Comparison of ENCODE assay signal across 17 cellular contexts in genomic region chr5:168073991-168074800, GRCh38.
DNase-seq lines count a peak whose midpoint lies in the region; ATAC-seq and TF ChIP-seq lines count a peak whose summit lies in the region.
"Had no signal": no experiment of that assay in that cellular context is flagged by ENCODE, and none has a peak within 500 bp of the region (broad histone marks: within the 10 kb centered on the region; RNA-seq: fewer than 3 reads in every experiment).

No MANE protein-coding gene starts in this region.

- 44% methylated on average over 9 of the region's 9 CpGs for WGBS in SK-N-SH (ENCODE audit: low lambda C conversion rate)

- no peak overlapping the region for H3K27ac ChIP-seq in SK-N-SH (ENCODE audit: low read depth in 2 of 2, low read length in 1 of 2)
- H3K27ac ChIP-seq in ascending aorta, result no peak overlapping the region
- H3K27ac ChIP-seq: 22Rv1, dorsolateral prefrontal cortex had no signal

- CTCF ChIA-PET in SK-N-SH (lab: Yijun Ruan, JAX), result interaction anchor here (1.0 kb wide), 2 partner anchors 145 to 146 kb away, joined by 3 read pairs; no protein-coding TSS in a partner anchor

- H3K4me3 Mint-ChIP-seq in nephron, result no peak overlapping the region
- H3K4me3 Mint-ChIP-seq: brain, CD14-positive monocyte had no signal

- no peak overlapping the region for H2AFZ ChIP-seq in SK-N-SH (ENCODE audit: low read depth)

- H3K4me1 Mint-ChIP-seq in nephron, result peaks cover 13% of the 10 kb centered on the region
- H3K4me1 Mint-ChIP-seq: CD14-positive monocyte had no signal

- TF ChIP-seq RAD21 in SK-N-SH (IDR thresholded peaks at IDR 0.05; ENCODE audit: low read length), result no peak

- intact Hi-C loops in ascending aorta (cut with DNase I), result no loop called here

- H3K9me2 ChIP-seq in SK-N-SH, result no peaks in the 10 kb centered on the region

- DNase-seq in SK-N-SH (no peak), astrocyte of the hippocampus (ENCODE audit: low read depth, low spot score) (peak; percentile 54), activated gamma-delta T cell treated with Interleukin-2 at 50 U/mL for 16 hours (no peak), ascending aorta (ENCODE audit: low spot score in 2 of 2) (no peak)
- DNase-seq in Jurkat, Clone E6-1 (ENCODE audit: low read depth, low spot score), result peak; percentile 26
- DNase-seq: activated CD4-positive, CD25-positive, alpha-beta regulatory T cell treated with anti-CD3 and anti-CD28 coated beads, Interleukin-2, amount 50 U/mL, for 72 hours; dorsolateral prefrontal cortex; mammary epithelial cell; RPMI8226; stimulated activated naive CD4-positive, alpha-beta T cell had no signal

- ATAC-seq in SK-N-SH treated with all-trans-retinoic acid at 6 μM for 48 hours (peak; percentile 33; the same call in 1 of the 3 replicates), GM21529 (IDR thresholded peaks at IDR 0.05; ENCODE audit: unreplicated experiment) (no peak)

- TF ChIP-seq CTCF in SK-N-SH (IDR thresholded peaks at IDR 0.05) (no peak), nephron (IDR thresholded peaks at IDR 0.05; ENCODE audit: unreplicated experiment in 3 of 3) (no peak), ascending aorta (IDR thresholded peaks at IDR 0.05) (no peak)

- H3K4me1 ChIP-seq in SK-N-SH (ENCODE audit: control insufficient read depth in 1 of 2, insufficient read depth in 2 of 2, low read depth in 1 of 2, low read length in 1 of 2) (peaks cover 0 to 4% of the 10 kb centered on the region in 2 experiments; a peak in 2 of 4 replicates), ascending aorta (no peaks in the 10 kb centered on the region)
- H3K4me1 ChIP-seq: tibial nerve had no signal

- peaks cover 15% of the 10 kb centered on the region for H3K27me3 Mint-ChIP-seq in nephron (ENCODE audit: low read depth)
- H3K27me3 Mint-ChIP-seq: brain had no signal

- H3K4me3 ChIP-seq in SK-N-SH (ENCODE audit: low read depth in 2 of 2, low read length in 1 of 2) (no peak overlapping the region), ascending aorta (no peak overlapping the region)
- H3K4me3 ChIP-seq in Jurkat, Clone E6-1 (ENCODE audit: low read length), result no peak overlapping the region
- H3K4me3 ChIP-seq: dorsolateral prefrontal cortex, tibial nerve had no signal

- H4K20me1 ChIP-seq in SK-N-SH (ENCODE audit: insufficient read depth), result no peaks in the 10 kb centered on the region

- no peaks in the 10 kb centered on the region for H3K36me3 Mint-ChIP-seq in nephron (ENCODE audit: low read depth)
- H3K36me3 Mint-ChIP-seq: brain, CD14-positive monocyte had no signal

- H3F3A ChIP-seq in SK-N-SH (replicated peaks; ENCODE audit: insufficient read depth), result no peaks in the 10 kb centered on the region

- H3K4me2 ChIP-seq in SK-N-SH, result no peak overlapping the region

- POLR2A ChIA-PET in SK-N-SH (lab: Yijun Ruan, JAX), result no interaction called here

- no peak for TF ChIP-seq EP300 in SK-N-SH (IDR thresholded peaks at IDR 0.05; ENCODE audit: borderline replicate concordance in 1 of 2, low read depth in 1 of 2, low read length in 1 of 2)

- H3K27me3 ChIP-seq in SK-N-SH (ENCODE audit: insufficient read depth), result no peaks in the 10 kb centered on the region
- H3K27me3 ChIP-seq in ascending aorta, result no peaks in the 10 kb centered on the region
- H3K27me3 ChIP-seq: dorsolateral prefrontal cortex, tibial nerve had no signal

- H3K36me3 ChIP-seq in SK-N-SH (replicated peaks in 1 of 2; ENCODE audit: control insufficient read depth in 1 of 2, insufficient read depth in 2 of 2, low read length in 1 of 2), result no peaks in the 10 kb centered on the region
- no peaks in the 10 kb centered on the region for H3K36me3 ChIP-seq in ascending aorta
- H3K36me3 ChIP-seq: tibial nerve had no signal

- H3K27ac Mint-ChIP-seq in nephron, result peak overlapping the region in 2 of 3 experiments; percentile 28 to 66

- H3K9me3 ChIP-seq in SK-N-SH (no peaks in the 10 kb centered on the region), ascending aorta (no peaks in the 10 kb centered on the region)

- no peaks in the 10 kb centered on the region for H3K79me2 ChIP-seq in SK-N-SH (ENCODE audit: insufficient read depth)

- no peak overlapping the region for H3K9ac ChIP-seq in SK-N-SH

- H3K9me3 Mint-ChIP-seq in nephron, result no peaks in the 10 kb centered on the region

TF ChIP-seq in SK-N-SH treated with all-trans-retinoic acid at 6 μM for 48 hours, 23 proteins besides CTCF, POLR2A, EP300 and RAD21:
- no peak for TF ChIP-seq ARNTL (CRISPR knock-in tag; IDR thresholded peaks at IDR 0.05; ENCODE audit: borderline replicate concordance, low read depth)

TF ChIP-seq in SK-N-SH, 30 proteins besides CTCF, POLR2A, EP300 and RAD21:
- TF ChIP-seq MAX (IDR thresholded peaks at IDR 0.05; ENCODE audit: low read depth) (no peak), EZH2phosphoT487 (IDR thresholded peaks at IDR 0.05; ENCODE audit: borderline replicate concordance, low read depth) (no peak), RCOR1 (IDR thresholded peaks at IDR 0.05; ENCODE audit: low read length) (no peak), RXRA (IDR thresholded peaks at IDR 0.05; ENCODE audit: borderline replicate concordance, low read depth) (no peak), TCF12 (IDR thresholded peaks at IDR 0.05) (no peak), FOXM1 (IDR thresholded peaks at IDR 0.05; ENCODE audit: low read depth) (no peak)
- TF ChIP-seq, protein P1, sequence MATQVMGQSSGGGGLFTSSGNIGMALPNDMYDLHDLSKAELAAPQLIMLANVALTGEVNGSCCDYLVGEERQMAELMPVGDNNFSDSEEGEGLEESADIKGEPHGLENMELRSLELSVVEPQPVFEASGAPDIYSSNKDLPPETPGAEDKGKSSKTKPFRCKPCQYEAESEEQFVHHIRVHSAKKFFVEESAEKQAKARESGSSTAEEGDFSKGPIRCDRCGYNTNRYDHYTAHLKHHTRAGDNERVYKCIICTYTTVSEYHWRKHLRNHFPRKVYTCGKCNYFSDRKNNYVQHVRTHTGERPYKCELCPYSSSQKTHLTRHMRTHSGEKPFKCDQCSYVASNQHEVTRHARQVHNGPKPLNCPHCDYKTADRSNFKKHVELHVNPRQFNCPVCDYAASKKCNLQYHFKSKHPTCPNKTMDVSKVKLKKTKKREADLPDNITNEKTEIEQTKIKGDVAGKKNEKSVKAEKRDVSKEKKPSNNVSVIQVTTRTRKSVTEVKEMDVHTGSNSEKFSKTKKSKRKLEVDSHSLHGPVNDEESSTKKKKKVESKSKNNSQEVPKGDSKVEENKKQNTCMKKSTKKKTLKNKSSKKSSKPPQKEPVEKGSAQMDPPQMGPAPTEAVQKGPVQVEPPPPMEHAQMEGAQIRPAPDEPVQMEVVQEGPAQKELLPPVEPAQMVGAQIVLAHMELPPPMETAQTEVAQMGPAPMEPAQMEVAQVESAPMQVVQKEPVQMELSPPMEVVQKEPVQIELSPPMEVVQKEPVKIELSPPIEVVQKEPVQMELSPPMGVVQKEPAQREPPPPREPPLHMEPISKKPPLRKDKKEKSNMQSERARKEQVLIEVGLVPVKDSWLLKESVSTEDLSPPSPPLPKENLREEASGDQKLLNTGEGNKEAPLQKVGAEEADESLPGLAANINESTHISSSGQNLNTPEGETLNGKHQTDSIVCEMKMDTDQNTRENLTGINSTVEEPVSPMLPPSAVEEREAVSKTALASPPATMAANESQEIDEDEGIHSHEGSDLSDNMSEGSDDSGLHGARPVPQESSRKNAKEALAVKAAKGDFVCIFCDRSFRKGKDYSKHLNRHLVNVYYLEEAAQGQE (IDR thresholded peaks at IDR 0.05; ENCODE audit: low read depth, low read length), result no peak
- TF ChIP-seq, protein P2, sequence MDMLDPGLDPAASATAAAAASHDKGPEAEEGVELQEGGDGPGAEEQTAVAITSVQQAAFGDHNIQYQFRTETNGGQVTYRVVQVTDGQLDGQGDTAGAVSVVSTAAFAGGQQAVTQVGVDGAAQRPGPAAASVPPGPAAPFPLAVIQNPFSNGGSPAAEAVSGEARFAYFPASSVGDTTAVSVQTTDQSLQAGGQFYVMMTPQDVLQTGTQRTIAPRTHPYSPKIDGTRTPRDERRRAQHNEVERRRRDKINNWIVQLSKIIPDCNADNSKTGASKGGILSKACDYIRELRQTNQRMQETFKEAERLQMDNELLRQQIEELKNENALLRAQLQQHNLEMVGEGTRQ (IDR thresholded peaks at IDR 0.05; ENCODE audit: borderline replicate concordance, low read depth, low read length), result no peak

Comparison
In these comparisons a context has a peak if more than half of its experiments do, and no peak if none do; other contexts are left out.
1. DNase-seq: peak in Jurkat, Clone E6-1 (single experiment) and astrocyte of the hippocampus (single experiment); none in SK-N-SH (single experiment), activated gamma-delta T cell treated with Interleukin-2 at 50 U/mL for 16 hours (single experiment) and ascending aorta (0 of 2).